Comparison of ENCODE assay signal across 29 cellular contexts in the genomic region with DNA sequence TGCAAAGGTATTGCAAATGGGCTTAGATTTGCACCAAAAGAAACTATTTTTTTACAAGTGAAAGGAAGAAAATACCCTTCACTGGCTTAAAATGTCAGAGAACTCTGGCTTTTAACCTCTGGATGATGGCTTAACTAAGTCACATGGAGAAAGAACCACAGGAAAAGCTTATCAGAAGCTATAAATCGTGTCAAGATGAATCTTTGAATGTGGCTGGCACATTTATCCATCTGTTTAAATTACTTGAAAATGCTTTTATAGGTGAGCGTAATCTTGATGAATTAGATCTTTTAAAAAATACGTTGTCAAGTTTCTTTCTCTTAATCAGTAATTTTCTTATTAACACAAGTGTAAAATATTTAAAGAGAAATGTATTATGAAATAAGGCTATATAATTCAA. TPM values are rescaled to one million over a fixed set of nuclear protein-coding genes. Genes with fewer than 3 reads are reported as not detected.
"Had no signal": no experiment of that assay in that cellular context is flagged by ENCODE, and none has a peak within 500 bp of the region (broad histone marks: within the 10 kb centered on the region; RNA-seq: fewer than 3 reads in every experiment).

No MANE protein-coding gene starts in this region.

- H3K27ac ChIP-seq: left ventricle myocardium inferior, neutrophil, ovary, skin epidermis, uterus had no signal

- H3K4me3 ChIP-seq: left ventricle myocardium inferior, lung, ovary, skin epidermis, uterus had no signal

- H3K9me3 ChIP-seq: left ventricle myocardium inferior, neutrophil, ovary, uterus had no signal

- ATAC-seq: activated CD8-positive, alpha-beta T cell treated with anti-CD3 and anti-CD28 coated beads for 36 hours; activated T-cell treated with anti-CD3 and anti-CD28 coated beads, Interleukin-2, amount 50 U/mL, for 4 hours; activated T-helper 17 cell treated with anti-CD3 and anti-CD28 coated beads, Interleukin-2, amount 50 U/mL, for 72 hours; effector memory CD8-positive, alpha-beta T cell; sciatic nerve; stimulated activated effector memory CD8-positive, alpha-beta T cell treated with anti-CD3 and anti-CD28 coated beads, Interleukin-12 subunit alpha, Interleukin-12 subunit beta, amount 100 ng/mL, for 72 hours had no signal

- H3K9me3 Mint-ChIP-seq: activated B cell treated with CpG ODN at 0.5 μM for 24 hours; nephron; stimulated activated naive CD8-positive, alpha-beta T cell treated with anti-CD3 and anti-CD28 coated beads, Interleukin-15, Interleukin-2, amounts not matched to agents 100 ng/mL and 50 ng/mL, for 24 hours; type B pancreatic cell had no signal

- DNase-seq: activated B cell treated with CpG ODN at 0.5 μM for 24 hours; activated CD4-positive, alpha-beta T cell treated with anti-CD3 and anti-CD28 coated beads, Interleukin-2, amount 50 U/mL, for 1 hour; activated CD8-positive, alpha-beta T cell treated with anti-CD3 and anti-CD28 coated beads for 36 hours; activated gamma-delta T cell treated with Interleukin-2 at 50 U/mL for 16 hours; activated naive CD4-positive, alpha-beta T cell treated with anti-CD3 and anti-CD28 coated beads, Interleukin-2, amount 50 U/mL, for 16 hours; activated T-cell treated with anti-CD3 and anti-CD28 coated beads, Interleukin-2, amount 50 U/mL, for 4 hours; amniotic stem cell; caudate nucleus; cortex of kidney; effector memory CD8-positive, alpha-beta T cell; head of caudate nucleus; left ventricle myocardium inferior; ovary; retina; stimulated activated CD4-positive, alpha-beta T cell treated with anti-CD3 and anti-CD28 coated beads, Interleukin-4, amount 100 ng/mL, for 24 hours; uterus had no signal

- H3K27ac Mint-ChIP-seq: activated B cell treated with CpG ODN at 0.5 μM for 24 hours; activated CD8-positive, alpha-beta T cell treated with anti-CD3 and anti-CD28 coated beads for 36 hours; activated T-helper 17 cell treated with anti-CD3 and anti-CD28 coated beads, Interleukin-2, amount 50 U/mL, for 72 hours; effector memory CD8-positive, alpha-beta T cell; nephron; progenitor cell of endocrine pancreas; stimulated activated effector memory CD8-positive, alpha-beta T cell treated with anti-CD3 and anti-CD28 coated beads, Interleukin-12 subunit alpha, Interleukin-12 subunit beta, amount 100 ng/mL, for 72 hours; stimulated activated naive CD8-positive, alpha-beta T cell treated with anti-CD3 and anti-CD28 coated beads, Interleukin-15, Interleukin-2, amounts not matched to agents 100 ng/mL and 50 ng/mL, for 24 hours; type B pancreatic cell had no signal

- H3K4me3 Mint-ChIP-seq: activated B cell treated with CpG ODN at 0.5 μM for 24 hours; activated CD8-positive, alpha-beta T cell treated with anti-CD3 and anti-CD28 coated beads for 36 hours; activated T-cell treated with anti-CD3 and anti-CD28 coated beads, Interleukin-2, amount 50 U/mL, for 4 hours; activated T-helper 17 cell treated with anti-CD3 and anti-CD28 coated beads, Interleukin-2, amount 50 U/mL, for 72 hours; effector memory CD8-positive, alpha-beta T cell; nephron; stimulated activated effector memory CD8-positive, alpha-beta T cell treated with anti-CD3 and anti-CD28 coated beads, Interleukin-12 subunit alpha, Interleukin-12 subunit beta, amount 100 ng/mL, for 72 hours; stimulated activated naive CD8-positive, alpha-beta T cell treated with anti-CD3 and anti-CD28 coated beads, Interleukin-15, Interleukin-2, amounts not matched to agents 100 ng/mL and 50 ng/mL, for 24 hours; type B pancreatic cell had no signal

- H3K4me1 ChIP-seq: left ventricle myocardium inferior, uterus had no signal

- H3K27me3 Mint-ChIP-seq: activated B cell treated with CpG ODN at 0.5 μM for 24 hours; activated CD8-positive, alpha-beta T cell treated with anti-CD3 and anti-CD28 coated beads for 36 hours; activated T-helper 17 cell treated with anti-CD3 and anti-CD28 coated beads, Interleukin-2, amount 50 U/mL, for 72 hours; effector memory CD8-positive, alpha-beta T cell; progenitor cell of endocrine pancreas; stimulated activated naive CD8-positive, alpha-beta T cell treated with anti-CD3 and anti-CD28 coated beads, Interleukin-15, Interleukin-2, amounts not matched to agents 100 ng/mL and 50 ng/mL, for 24 hours; type B pancreatic cell had no signal

- H3K36me3 ChIP-seq: left ventricle myocardium inferior, neutrophil, ovary, uterus had no signal

- H3K4me1 Mint-ChIP-seq: activated B cell treated with CpG ODN at 0.5 μM for 24 hours; activated T-helper 17 cell treated with anti-CD3 and anti-CD28 coated beads, Interleukin-2, amount 50 U/mL, for 72 hours; stimulated activated effector memory CD8-positive, alpha-beta T cell treated with anti-CD3 and anti-CD28 coated beads, Interleukin-12 subunit alpha, Interleukin-12 subunit beta, amount 100 ng/mL, for 72 hours had no signal

- H3K27me3 ChIP-seq: neutrophil, ovary, uterus had no signal

- FAIRE-seq: endothelial cell of umbilical vein had no signal

- H3K36me3 Mint-ChIP-seq: stimulated activated effector memory CD8-positive, alpha-beta T cell treated with anti-CD3 and anti-CD28 coated beads, Interleukin-12 subunit alpha, Interleukin-12 subunit beta, amount 100 ng/mL, for 72 hours; type B pancreatic cell had no signal

RNA-seq across cellular contexts. Expression of gene CCDC178, which starts 32.0 kb away (rescaled TPM):
- total RNA-seq: activated B cell treated with CpG ODN at 0.5 μM for 24 hours; activated CD8-positive, alpha-beta T cell treated with anti-CD3 and anti-CD28 coated beads for 36 hours; activated T-cell treated with anti-CD3 and anti-CD28 coated beads, Interleukin-2, amount 50 U/mL, for 4 hours; activated T-helper 17 cell treated with anti-CD3 and anti-CD28 coated beads, Interleukin-2, amount 50 U/mL, for 72 hours; chondrocyte; progenitor cell of endocrine pancreas had no signal
- polyA plus RNA-seq: fibroblast of lung had no signal
